In genomic region chr12:93243689-93244513, GRCh38 we compare ENCODE assay signal across 8 cellular contexts.
DNase-seq lines count a peak whose midpoint lies in the region; ATAC-seq lines count a peak whose summit lies in the region.

No MANE protein-coding gene starts in this region.

- no peaks in the 10 kb centered on the region for H3K36me3 Mint-ChIP-seq in activated naive CD4-positive, alpha-beta T cell treated with anti-CD3 and anti-CD28 coated beads for 36 hours (ENCODE audit: low read depth)

- H3K27me3 Mint-ChIP-seq in activated naive CD4-positive, alpha-beta T cell treated with anti-CD3 and anti-CD28 coated beads for 36 hours (ENCODE audit: low read depth): no peaks in the 10 kb centered on the region

- WGBS in right cardiac atrium: 42% methylated on average over 4 of the region's 4 CpGs

- DNase-seq in activated naive CD4-positive, alpha-beta T cell treated with anti-CD3 and anti-CD28 coated beads for 36 hours: peak; percentile 53
- no peak for DNase-seq in activated naive CD4-positive, alpha-beta T cell (lab: John Stamatoyannopoulos, UW)
- DNase-seq in SKM-1 treated with dmso at 0.1 percent for 144 hours (lab: John Stamatoyannopoulos, UW; ENCODE audit: unreplicated experiment) (peak; percentile 88), right cardiac atrium (no peak)

- H3K4me1 ChIP-seq in right cardiac atrium (ENCODE audit: control insufficient read depth, insufficient read depth, low read length) (peaks cover 5% of the 10 kb centered on the region), subcutaneous abdominal adipose tissue (ENCODE audit: control insufficient read depth in 5 of 5, insufficient read depth in 5 of 5, low read length in 5 of 5) (peaks cover 0 to 28% (median 20%) of the 10 kb centered on the region in 5 donors)

- peak overlapping the region; percentile 82 for H3K27ac Mint-ChIP-seq in activated naive CD4-positive, alpha-beta T cell treated with anti-CD3 and anti-CD28 coated beads for 36 hours

- H3K4me3 ChIP-seq in right cardiac atrium (ENCODE audit: low read length) (no peak overlapping the region), subcutaneous abdominal adipose tissue (ENCODE audit: low read depth in 1 of 5, low read length in 5 of 5) (no peak overlapping the region)

- CTCF ChIA-PET in activated naive CD4-positive, alpha-beta T cell treated with anti-CD3 and anti-CD28 coated beads for 36 hours (lab: Charles Lee): interaction anchor here (0.6 to 2.3 kb wide), 6 partner anchors 17 to 256 kb away, joined by 3 to 6 read pairs (median 4); no protein-coding TSS in a partner anchor

- intact Hi-C loops in activated naive CD4-positive, alpha-beta T cell treated with anti-CD3 and anti-CD28 coated beads for 36 hours (cut with micrococcal nuclease): loop anchor here (1.0 to 10.0 kb wide), 11 partner anchors 57 to 861 kb away; partner anchors contain the start of genes EEA1 and NUDT4
- intact Hi-C loops in right cardiac atrium (cut with DNase I): no loop called here

- no peak overlapping the region for H3K9ac ChIP-seq in subcutaneous abdominal adipose tissue (ENCODE audit: low read length in 5 of 5)

- H3K27ac ChIP-seq in right cardiac atrium (ENCODE audit: low read length) (no peak overlapping the region), subcutaneous abdominal adipose tissue (ENCODE audit: low read depth, low read length) (peak overlapping the region; percentile 12)

- peaks cover 34% of the 10 kb centered on the region for H3K4me1 Mint-ChIP-seq in activated naive CD4-positive, alpha-beta T cell treated with anti-CD3 and anti-CD28 coated beads for 36 hours (ENCODE audit: low read depth)

- H3K36me3 ChIP-seq in subcutaneous abdominal adipose tissue (ENCODE audit: control insufficient read depth in 5 of 5, insufficient read depth in 5 of 5, low read length in 5 of 5): no peaks in the 10 kb centered on the region

- ATAC-seq in HG03460 (IDR thresholded peaks at IDR 0.05; ENCODE audit: unreplicated experiment) (peak; percentile 46), right cardiac atrium (peak; percentile 53 to 62), HG03457 (IDR thresholded peaks at IDR 0.05; ENCODE audit: unreplicated experiment) (no peak), GM18519 (IDR thresholded peaks at IDR 0.05; ENCODE audit: low FRiP score, unreplicated experiment) (no peak)

- no peaks in the 10 kb centered on the region for H3K9me3 ChIP-seq in right cardiac atrium (ENCODE audit: control insufficient read depth, low read length)
- peaks cover 0 to 5% (median 3%) of the 10 kb centered on the region in 5 donors for H3K9me3 ChIP-seq in subcutaneous abdominal adipose tissue (ENCODE audit: control insufficient read depth in 5 of 5, low read length in 5 of 5)

- peaks cover 7% of the 10 kb centered on the region for H3K9me3 Mint-ChIP-seq in activated naive CD4-positive, alpha-beta T cell treated with anti-CD3 and anti-CD28 coated beads for 36 hours

- H3K4me3 Mint-ChIP-seq in activated naive CD4-positive, alpha-beta T cell treated with anti-CD3 and anti-CD28 coated beads for 36 hours: peak overlapping the region; percentile 49

- H3K27me3 ChIP-seq in right cardiac atrium (ENCODE audit: control insufficient read depth, insufficient read depth): no peaks in the 10 kb centered on the region
- H3K27me3 ChIP-seq in subcutaneous abdominal adipose tissue (ENCODE audit: control insufficient read depth in 5 of 5, insufficient read depth in 4 of 5, low read length in 5 of 5): no peaks in the 10 kb centered on the region

Comparison
In these comparisons a context has a peak if more than half of its experiments do, and no peak if none do; other contexts are left out.
1. DNase-seq: peak in activated naive CD4-positive, alpha-beta T cell treated with anti-CD3 and anti-CD28 coated beads for 36 hours (single experiment) and SKM-1 treated with dmso at 0.1 percent for 144 hours (single experiment); none in activated naive CD4-positive, alpha-beta T cell (0 of 4) and right cardiac atrium (0 of 3).
2. ATAC-seq: peak in HG03460 (single experiment) and right cardiac atrium (2 of 2); none in HG03457 (single experiment) and GM18519 (single experiment).